In genomic region chr2:74530239-74531161, GRCh38 we compare ENCODE assay signal across 1 cellular context.
TF ChIP-seq lines count a peak whose summit lies in the region.

No MANE protein-coding gene starts in this region.

TF ChIP-seq in GM12878, 131 proteins besides CTCF, POLR2A, EP300 and RAD21 (continued from another document and continues in another):
- TF ChIP-seq CUX1 (IDR thresholded peaks at IDR 0.05; ENCODE audit: insufficient replicate concordance, low read depth, low read length) = peak; percentile 86
- TF ChIP-seq ZSCAN29 (IDR thresholded peaks at IDR 0.05) = no peak
- TF ChIP-seq HDAC2 (IDR thresholded peaks at IDR 0.05) = no peak
- TF ChIP-seq CBFB (IDR thresholded peaks at IDR 0.05; ENCODE audit: low read depth) = no peak
- no peak for TF ChIP-seq SIX5 (IDR thresholded peaks at IDR 0.05; ENCODE audit: low read depth, low read length, severe bottlenecking)
- TF ChIP-seq SREBF1 (IDR thresholded peaks at IDR 0.05; ENCODE audit: low read length) = no peak
- peak; percentile 10; the same call in 1 of the 2 replicates for TF ChIP-seq GATAD2B (conservative IDR thresholded peaks at IDR 0.05; ENCODE audit: low read depth)
- no peak for TF ChIP-seq ZBTB33 (IDR thresholded peaks at IDR 0.05)
- TF ChIP-seq SPI1 (IDR thresholded peaks at IDR 0.05; ENCODE audit: borderline replicate concordance, insufficient read depth, low read depth, low read length) = peak; percentile 16; the same call in 1 of the 2 replicates
- TF ChIP-seq, protein P1, sequence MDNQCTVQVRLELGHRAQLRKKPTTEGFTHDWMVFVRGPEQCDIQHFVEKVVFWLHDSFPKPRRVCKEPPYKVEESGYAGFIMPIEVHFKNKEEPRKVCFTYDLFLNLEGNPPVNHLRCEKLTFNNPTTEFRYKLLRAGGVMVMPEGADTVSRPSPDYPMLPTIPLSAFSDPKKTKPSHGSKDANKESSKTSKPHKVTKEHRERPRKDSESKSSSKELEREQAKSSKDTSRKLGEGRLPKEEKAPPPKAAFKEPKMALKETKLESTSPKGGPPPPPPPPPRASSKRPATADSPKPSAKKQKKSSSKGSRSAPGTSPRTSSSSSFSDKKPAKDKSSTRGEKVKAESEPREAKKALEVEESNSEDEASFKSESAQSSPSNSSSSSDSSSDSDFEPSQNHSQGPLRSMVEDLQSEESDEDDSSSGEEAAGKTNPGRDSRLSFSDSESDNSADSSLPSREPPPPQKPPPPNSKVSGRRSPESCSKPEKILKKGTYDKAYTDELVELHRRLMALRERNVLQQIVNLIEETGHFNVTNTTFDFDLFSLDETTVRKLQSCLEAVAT (IDR thresholded peaks at IDR 0.05) = peak; percentile 64
- TF ChIP-seq, protein P2, sequence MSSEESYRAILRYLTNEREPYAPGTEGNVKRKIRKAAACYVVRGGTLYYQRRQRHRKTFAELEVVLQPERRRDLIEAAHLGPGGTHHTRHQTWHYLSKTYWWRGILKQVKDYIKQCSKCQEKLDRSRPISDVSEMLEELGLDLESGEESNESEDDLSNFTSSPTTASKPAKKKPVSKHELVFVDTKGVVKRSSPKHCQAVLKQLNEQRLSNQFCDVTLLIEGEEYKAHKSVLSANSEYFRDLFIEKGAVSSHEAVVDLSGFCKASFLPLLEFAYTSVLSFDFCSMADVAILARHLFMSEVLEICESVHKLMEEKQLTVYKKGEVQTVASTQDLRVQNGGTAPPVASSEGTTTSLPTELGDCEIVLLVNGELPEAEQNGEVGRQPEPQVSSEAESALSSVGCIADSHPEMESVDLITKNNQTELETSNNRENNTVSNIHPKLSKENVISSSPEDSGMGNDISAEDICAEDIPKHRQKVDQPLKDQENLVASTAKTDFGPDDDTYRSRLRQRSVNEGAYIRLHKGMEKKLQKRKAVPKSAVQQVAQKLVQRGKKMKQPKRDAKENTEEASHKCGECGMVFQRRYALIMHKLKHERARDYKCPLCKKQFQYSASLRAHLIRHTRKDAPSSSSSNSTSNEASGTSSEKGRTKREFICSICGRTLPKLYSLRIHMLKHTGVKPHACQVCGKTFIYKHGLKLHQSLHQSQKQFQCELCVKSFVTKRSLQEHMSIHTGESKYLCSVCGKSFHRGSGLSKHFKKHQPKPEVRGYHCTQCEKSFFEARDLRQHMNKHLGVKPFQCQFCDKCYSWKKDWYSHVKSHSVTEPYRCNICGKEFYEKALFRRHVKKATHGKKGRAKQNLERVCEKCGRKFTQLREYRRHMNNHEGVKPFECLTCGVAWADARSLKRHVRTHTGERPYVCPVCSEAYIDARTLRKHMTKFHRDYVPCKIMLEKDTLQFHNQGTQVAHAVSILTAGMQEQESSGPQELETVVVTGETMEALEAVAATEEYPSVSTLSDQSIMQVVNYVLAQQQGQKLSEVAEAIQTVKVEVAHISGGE (CRISPR knock-in tag; IDR thresholded peaks at IDR 0.05) = no peak
- TF ChIP-seq, protein P3, sequence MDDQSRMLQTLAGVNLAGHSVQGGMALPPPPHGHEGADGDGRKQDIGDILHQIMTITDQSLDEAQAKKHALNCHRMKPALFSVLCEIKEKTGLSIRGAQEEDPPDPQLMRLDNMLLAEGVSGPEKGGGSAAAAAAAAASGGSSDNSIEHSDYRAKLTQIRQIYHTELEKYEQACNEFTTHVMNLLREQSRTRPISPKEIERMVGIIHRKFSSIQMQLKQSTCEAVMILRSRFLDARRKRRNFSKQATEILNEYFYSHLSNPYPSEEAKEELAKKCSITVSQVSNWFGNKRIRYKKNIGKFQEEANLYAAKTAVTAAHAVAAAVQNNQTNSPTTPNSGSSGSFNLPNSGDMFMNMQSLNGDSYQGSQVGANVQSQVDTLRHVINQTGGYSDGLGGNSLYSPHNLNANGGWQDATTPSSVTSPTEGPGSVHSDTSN (IDR thresholded peaks at IDR 0.05; ENCODE audit: insufficient replicate concordance, low read depth, low read length) = no peak
- TF ChIP-seq NR2C1 (IDR thresholded peaks at IDR 0.05) = no peak
- TF ChIP-seq MXI1 (IDR thresholded peaks at IDR 0.05; ENCODE audit: low read depth, low read length) = peak; percentile 94
- no peak for TF ChIP-seq ZNF274 (IDR thresholded peaks at IDR 0.05; ENCODE audit: insufficient read depth, insufficient read length)
- TF ChIP-seq YY1 (IDR thresholded peaks at IDR 0.05; ENCODE audit: low read depth, low read length) = peak; percentile 23; the same call in 1 of the 2 replicates
- TF ChIP-seq RELA (IDR thresholded peaks at IDR 0.05; ENCODE audit: borderline replicate concordance, partially characterized antibody) = peak; percentile 91
- TF ChIP-seq SMARCA5 (IDR thresholded peaks at IDR 0.05) = 0 out of 2 replicates have a peak, but pooled peaks have one; percentile 47
- TF ChIP-seq, protein P4, sequence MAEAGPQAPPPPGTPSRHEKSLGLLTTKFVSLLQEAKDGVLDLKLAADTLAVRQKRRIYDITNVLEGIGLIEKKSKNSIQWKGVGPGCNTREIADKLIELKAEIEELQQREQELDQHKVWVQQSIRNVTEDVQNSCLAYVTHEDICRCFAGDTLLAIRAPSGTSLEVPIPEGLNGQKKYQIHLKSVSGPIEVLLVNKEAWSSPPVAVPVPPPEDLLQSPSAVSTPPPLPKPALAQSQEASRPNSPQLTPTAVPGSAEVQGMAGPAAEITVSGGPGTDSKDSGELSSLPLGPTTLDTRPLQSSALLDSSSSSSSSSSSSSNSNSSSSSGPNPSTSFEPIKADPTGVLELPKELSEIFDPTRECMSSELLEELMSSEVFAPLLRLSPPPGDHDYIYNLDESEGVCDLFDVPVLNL (IDR thresholded peaks at IDR 0.05; ENCODE audit: low read depth, low read length) = no peak
- TF ChIP-seq POLR2AphosphoS5 (IDR thresholded peaks at IDR 0.05; ENCODE audit: low read length) = peak; percentile 84
- no peak for TF ChIP-seq ZNF687 (IDR thresholded peaks at IDR 0.05)
- peak; percentile 52 for TF ChIP-seq IKZF1 (conservative IDR thresholded peaks at IDR 0.05)
- no peak for TF ChIP-seq REST (IDR thresholded peaks at IDR 0.05; ENCODE audit: low read depth, low read length)
- 0 out of 2 replicates have a peak, but pooled peaks have one; percentile 30 for TF ChIP-seq JUNB (IDR thresholded peaks at IDR 0.05)
- TF ChIP-seq ZNF622 (IDR thresholded peaks at IDR 0.05) = no peak
- no peak for TF ChIP-seq BACH1 (IDR thresholded peaks at IDR 0.05; ENCODE audit: borderline replicate concordance)
- TF ChIP-seq HCFC1 (IDR thresholded peaks at IDR 0.05; ENCODE audit: low read length) = no peak
- 0 out of 2 replicates have a peak, but pooled peaks have one; percentile 29 for TF ChIP-seq RFX5 (IDR thresholded peaks at IDR 0.05; ENCODE audit: low read depth, low read length)
- TF ChIP-seq RB1 (IDR thresholded peaks at IDR 0.05; ENCODE audit: borderline replicate concordance) = peak; percentile 68; the same call in 1 of the 2 replicates
- TF ChIP-seq NKRF (conservative IDR thresholded peaks at IDR 0.05) = peak; percentile 91
